Comparison of ENCODE assay signal across 15 cellular contexts in the genomic region with DNA sequence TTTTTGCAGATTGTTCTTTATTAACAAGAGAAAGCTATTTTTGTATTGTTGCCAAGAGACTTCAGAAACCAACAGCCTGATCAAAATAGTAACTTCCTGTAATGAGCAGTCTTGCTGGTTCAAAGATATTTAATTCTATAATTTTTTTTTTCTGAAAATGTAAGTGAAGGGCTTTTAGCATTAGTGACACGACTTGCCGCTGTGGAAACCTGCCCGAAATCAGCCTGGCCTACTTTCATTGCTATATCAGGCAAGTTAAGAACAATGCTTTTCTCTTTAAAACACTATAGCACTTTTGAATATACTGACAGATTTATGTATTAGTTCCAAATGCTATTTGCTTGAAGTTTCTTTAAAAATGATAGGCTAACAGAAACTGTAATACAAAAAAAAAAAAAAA.
"Had no signal": no experiment of that assay in that cellular context is flagged by ENCODE, and none has a peak within 500 bp of the region (broad histone marks: within the 10 kb centered on the region; RNA-seq: fewer than 3 reads in every experiment).

No MANE protein-coding gene starts in this region.

- H3K4me3 ChIP-seq: lung, mucosa of descending colon, prostate gland had no signal

- H3K36me3 ChIP-seq: prostate gland had no signal

- H3K4me1 ChIP-seq: prostate gland had no signal

- ATAC-seq: activated CD8-positive, alpha-beta memory T cell treated with anti-CD3 and anti-CD28 coated beads, Interleukin-2, amount 10 ng/mL, durations not matched to agents 7 days and 5 days; mucosa of descending colon; natural killer cell; sciatic nerve had no signal

- H3K27ac ChIP-seq: prostate gland had no signal

- DNase-seq: activated CD4-positive, alpha-beta T cell treated with anti-CD3 and anti-CD28 coated beads, Interleukin-2, amount 50 U/mL, for 48 hours; activated CD4-positive, CD25-positive, alpha-beta regulatory T cell treated with anti-CD3 and anti-CD28 coated beads, Interleukin-2, amount 50 U/mL, for 72 hours; activated CD8-positive, alpha-beta memory T cell treated with anti-CD3 and anti-CD28 coated beads, Interleukin-2, amount 10 ng/mL, durations not matched to agents 7 days and 5 days; activated effector memory CD4-positive, alpha-beta T cell treated with Interleukin-2 at 50 U/mL for 16 hours; activated T-cell treated with anti-CD3 and anti-CD28 coated beads, Interleukin-2, amount 50 U/mL, for 24 hours; hippocampal formation; mucosa of descending colon; natural killer cell; stimulated activated CD4-positive, alpha-beta T cell treated with anti-CD3 and anti-CD28 coated beads, Interleukin-12 subunit alpha, Interleukin-12 subunit beta, amount 100 ng/mL, for 4 hours; stimulated activated naive CD4-positive, alpha-beta T cell treated with Interleukin-2 at 50 U/mL for 16 hours; SW 1271; T-helper 9 cell had no signal

- H3K9me3 ChIP-seq: mucosa of descending colon, prostate gland had no signal
